In genomic region chr11:60914620-60915249, GRCh38 we compare ENCODE assay signal across 8 cellular contexts. TPM values are rescaled to one million over a fixed set of nuclear protein-coding genes. Genes with fewer than 3 reads are reported as not detected.
DNase-seq lines count a peak whose midpoint lies in the region; ATAC-seq and TF ChIP-seq lines count a peak whose summit lies in the region.

No MANE protein-coding gene starts in this region.

- WGBS in IMR-90 (ENCODE audit: extremely low coverage in 2 of 2, insufficient read length in 1 of 2), 2 experiments: 1% methylated on average over 15 of the region's 32 CpGs; no CpG with 5 or more reads in 1 of the 2 experiments

- no TSS peak for BruUV-seq in IMR-90 (replicated peaks; lab: Mats Ljungman, UMichigan)

- peak overlapping the region; percentile 52 for H3K4me3 ChIP-seq in IMR-90 (ENCODE audit: insufficient read depth, low read depth, low read length)
- peak overlapping the region; percentile 94 for H3K4me3 ChIP-seq in naive thymus-derived CD4-positive, alpha-beta T cell (ENCODE audit: low read length)

- H3K4ac ChIP-seq in IMR-90 (ENCODE audit: low read depth, low read length): peak overlapping the region; percentile 74; the same call in 1 of the 2 replicates

- H4K5ac ChIP-seq in IMR-90 (ENCODE audit: low read depth, low read length): no peak overlapping the region

- peak overlapping the region; percentile 7 for H4K91ac ChIP-seq in IMR-90 (ENCODE audit: insufficient read depth, low read depth, low read length)

- H4K8ac ChIP-seq in IMR-90 (ENCODE audit: low read depth in 2 of 2, low read length in 2 of 2): peak overlapping the region; percentile 51 to 100; a peak in 2 of 4 replicates

- H3K27me3 Mint-ChIP-seq in naive thymus-derived CD4-positive, alpha-beta T cell: peaks cover 0 to 9% (median 0%) of the 10 kb centered on the region in 5 donors

- peaks cover 7% of the 10 kb centered on the region for H3K4me1 ChIP-seq in IMR-90 (ENCODE audit: control insufficient read depth, insufficient read depth, low read length)
- peaks cover 43 to 45% of the 10 kb centered on the region in 2 donors for H3K4me1 ChIP-seq in naive thymus-derived CD4-positive, alpha-beta T cell (ENCODE audit: control insufficient read depth in 2 of 2, insufficient read depth in 2 of 2, low read length in 2 of 2)

- peaks cover 3 to 14% (median 8%) of the 10 kb centered on the region in 5 donors for H3K36me3 Mint-ChIP-seq in naive thymus-derived CD4-positive, alpha-beta T cell

- peaks cover 6% of the 10 kb centered on the region; the same call in 1 of the 2 replicates for H3K27me3 ChIP-seq in IMR-90 (ENCODE audit: control insufficient read depth, insufficient read depth, low read length)
- no peaks in the 10 kb centered on the region for H3K27me3 ChIP-seq in naive thymus-derived CD4-positive, alpha-beta T cell (ENCODE audit: control insufficient read depth in 2 of 2, insufficient read depth in 2 of 2, low read length in 2 of 2)

- POLR2A ChIA-PET in IMR-90 (lab: Charles Lee; ENCODE audit: unreplicated experiment): interaction anchor here (0.5 kb wide), 1 partner anchor 10 kb away, joined by 3 read pairs; no protein-coding TSS in a partner anchor
- POLR2A ChIA-PET in naive thymus-derived CD4-positive, alpha-beta T cell (lab: Charles Lee): interaction anchor here (0.5 to 5.1 kb wide), 20 partner anchors 9 to 515 kb away, joined by 3 to 64 read pairs (median 4); partner anchors contain the start of genes CPSF7, PRPF19, SDHAF2 and TMEM132A

- peaks cover 45 to 74% (median 58%) of the 10 kb centered on the region in 7 donors for H3K4me1 Mint-ChIP-seq in naive thymus-derived CD4-positive, alpha-beta T cell

- H3K9me3 ChIP-seq in IMR-90 (ENCODE audit: control insufficient read depth, insufficient read depth, low read length): no peaks in the 10 kb centered on the region
- H3K9me3 ChIP-seq in naive thymus-derived CD4-positive, alpha-beta T cell (ENCODE audit: control insufficient read depth in 2 of 3, low read length in 3 of 3): no peaks in the 10 kb centered on the region

- CTCF ChIA-PET in IMR-90 (lab: Yijun Ruan, JAX): interaction anchor here (0.7 to 1.6 kb wide), 6 partner anchors 13 to 1743 kb away, joined by 3 to 8 read pairs (median 3); partner anchors contain the start of gene DTX4
- CTCF ChIA-PET in naive thymus-derived CD4-positive, alpha-beta T cell (lab: Charles Lee): interaction anchor here (0.6 to 3.6 kb wide), 16 partner anchors 10 to 272 kb away, joined by 3 to 15 read pairs (median 4); partner anchors contain the start of gene CD6

- no peak overlapping the region for H2BK15ac ChIP-seq in IMR-90 (ENCODE audit: low read depth, low read length)

- peaks cover 0 to 1% (median 0%) of the 10 kb centered on the region in 11 donors for H3K9me3 Mint-ChIP-seq in naive thymus-derived CD4-positive, alpha-beta T cell

- H3K14ac ChIP-seq in IMR-90 (replicated peaks; ENCODE audit: low read depth, low read length): 0 out of 2 replicates have a peak overlapping the region, but pooled peaks have one; percentile 51

- no peak overlapping the region for H2BK120ac ChIP-seq in IMR-90 (ENCODE audit: low read depth, low read length)

- DNase-seq in stimulated activated CD4-positive, alpha-beta T cell treated with anti-CD3 and anti-CD28 coated beads, Interleukin-15, amount 100 ng/mL, for 24 hours: peak; percentile 57
- DNase-seq in stimulated activated CD4-positive, alpha-beta T cell treated with anti-CD3 and anti-CD28 coated beads, Interleukin-12 subunit alpha, Interleukin-12 subunit beta, amount 100 ng/mL, for 4 hours: no peak
- DNase-seq in IMR-90 (peak; percentile 34), epithelial cell of prostate (ENCODE audit: low read depth, low spot score) (no peak), 8988T (no peak)
- peak; percentile 43 to 44 for DNase-seq in activated CD4-positive, alpha-beta T cell treated with anti-CD3 and anti-CD28 coated beads, Interleukin-2, amount 50 U/mL, for 48 hours
- peak in 6 of 9 donors; percentile 33 to 51 (median 44) for DNase-seq in naive thymus-derived CD4-positive, alpha-beta T cell

- in situ Hi-C loops in IMR-90 (cut with MboI; ENCODE audit: low sequenced_read_pairs): loop anchor here (25.0 kb wide), 1 partner anchor 1327 kb away; no protein-coding TSS in a partner anchor

- peaks cover 17% of the 10 kb centered on the region for H3K9me1 ChIP-seq in IMR-90 (ENCODE audit: insufficient read depth, low read length)

- peak overlapping the region; percentile 95 for H3K9ac ChIP-seq in IMR-90 (ENCODE audit: low read depth, low read length)

- no peak overlapping the region for H2BK20ac ChIP-seq in IMR-90 (ENCODE audit: low read depth, low read length)

- H2AK9ac ChIP-seq in IMR-90 (replicated peaks; ENCODE audit: low read depth, low read length, poor library complexity): peak overlapping the region; percentile 92

- dilution Hi-C loops in IMR-90 (cut with HindIII; ENCODE audit: low sequenced_read_pairs, unreplicated experiment): no loop called here

- peaks cover 22 to 49% of the 10 kb centered on the region in 2 experiments for H3K79me1 ChIP-seq in IMR-90 (ENCODE audit: low read depth in 1 of 2, low read length in 2 of 2)

- H3K27ac ChIP-seq in IMR-90 (ENCODE audit: insufficient read depth, low read length): peak overlapping the region; percentile 94
- peak overlapping the region; percentile 81 for H3K27ac ChIP-seq in epithelial cell of prostate
- H3K27ac ChIP-seq in naive thymus-derived CD4-positive, alpha-beta T cell (ENCODE audit: low read depth, low read length): peak overlapping the region; percentile 94

- H3K27ac Mint-ChIP-seq in naive thymus-derived CD4-positive, alpha-beta T cell: peak overlapping the region; percentile 79 to 97 (median 89)

- TF ChIP-seq RAD21 in IMR-90 (IDR thresholded peaks at IDR 0.05; ENCODE audit: low read length): no peak

- H3K18ac ChIP-seq in IMR-90 (ENCODE audit: low read depth, low read length): no peak overlapping the region

- H3K23ac ChIP-seq in IMR-90 (ENCODE audit: low read depth, low read length): peak overlapping the region; percentile 50

- peak overlapping the region; percentile 91 to 99 (median 96) for H3K4me3 Mint-ChIP-seq in naive thymus-derived CD4-positive, alpha-beta T cell

- intact Hi-C loops in IMR-90 (cut with micrococcal nuclease): loop anchor here (2.0 kb wide), 1 partner anchor 272 kb away; no protein-coding TSS in a partner anchor
- intact Hi-C loops in naive thymus-derived CD4-positive, alpha-beta T cell (cut with micrococcal nuclease): loop anchor here (1.0 to 10.0 kb wide), 17 partner anchors 8 to 520 kb away; partner anchors contain the start of genes PRPF19 (in 2 of the 2), VPS37C (in 2 of the 2), CD6 (in 1 of the 2) and CYB561A3 (in 1 of the 2)

- H3K56ac ChIP-seq in IMR-90 (ENCODE audit: extremely low read depth, insufficient read depth, low read length): peak overlapping the region; percentile 27

- peak overlapping the region; percentile 99 for H2AFZ ChIP-seq in IMR-90 (replicated peaks; ENCODE audit: low read length, poor library complexity)

- H2AK5ac ChIP-seq in IMR-90 (ENCODE audit: low read depth, low read length): 0 out of 2 replicates have a peak overlapping the region, but pooled peaks have one; percentile 17

- peak overlapping the region; percentile 15 for H2BK5ac ChIP-seq in IMR-90 (ENCODE audit: low read depth, low read length, poor library complexity, severe bottlenecking)

- peak overlapping the region; percentile 75 for H3K4me2 ChIP-seq in IMR-90 (ENCODE audit: low read depth, low read length)

- peaks cover 14% of the 10 kb centered on the region; the same call in 1 of the 2 replicates for H4K20me1 ChIP-seq in IMR-90 (ENCODE audit: insufficient read depth, low read length)

- TF ChIP-seq CTCF in IMR-90 (conservative IDR thresholded peaks at IDR 0.05; ENCODE audit: low read depth, low read length): no peak

- no peak for TF ChIP-seq POLR2A in IMR-90 (IDR thresholded peaks at IDR 0.05; ENCODE audit: low read depth, low read length)

- ATAC-seq in IMR-90 (ENCODE audit: low read depth): peak; percentile 25
- ATAC-seq in naive thymus-derived CD4-positive, alpha-beta T cell: peak; percentile 14
- ATAC-seq in HG03280 (IDR thresholded peaks at IDR 0.05; ENCODE audit: unreplicated experiment): no peak

- H3K36me3 ChIP-seq in IMR-90 (ENCODE audit: control insufficient read depth, insufficient read depth, low read length): peaks cover 1% of the 10 kb centered on the region
- peaks cover under 1 to 7% (median 6%) of the 10 kb centered on the region in 3 experiments for H3K36me3 ChIP-seq in naive thymus-derived CD4-positive, alpha-beta T cell (ENCODE audit: control insufficient read depth in 2 of 3, insufficient read depth in 3 of 3, low read length in 3 of 3)

RNA-seq across cellular contexts. Expression of gene TMEM109, which starts 0.8 kb away (rescaled TPM):
- 15.1 and 17.2 TPM in 2 replicates for total RNA-seq in IMR-90 (2012; rRNA removed)
- 69.7 and 73.6 TPM in 2 replicates for polyA plus RNA-seq in IMR-90 (2012; rRNA removed)
- 56.6 and 60.6 TPM in 2 replicates for polyA plus RNA-seq in IMR-90 (2012; cell fraction: cytosol; rRNA removed)
- 8.8 and 14.0 TPM in 2 replicates for polyA plus RNA-seq in IMR-90 (2012; cell fraction: nucleus; rRNA removed; ENCODE audit: low replicate concordance)
- total RNA-seq in naive thymus-derived CD4-positive, alpha-beta T cell: 10 to 100 TPM; 49.8 to 99.8 (median 56.9) TPM
- polyA plus RNA-seq in naive thymus-derived CD4-positive, alpha-beta T cell: 100 to 1,000 TPM; 208 to 287 TPM

RNA-seq across cellular contexts. Expression of gene PRPF19, which starts 8.3 kb away (rescaled TPM):
- total RNA-seq in IMR-90 (2012; rRNA removed): 29.7 and 29.8 TPM in 2 replicates
- 48.5 and 50.4 TPM in 2 replicates for polyA plus RNA-seq in IMR-90 (2012; rRNA removed)
- 50.5 and 59.1 TPM in 2 replicates for polyA plus RNA-seq in IMR-90 (2012; cell fraction: cytosol; rRNA removed)
- 28.4 and 43.7 TPM in 2 replicates for polyA plus RNA-seq in IMR-90 (2012; cell fraction: nucleus; rRNA removed; ENCODE audit: low replicate concordance)
- 100 to 1,000 TPM in 1 of 5 experiments, 10 to 100 TPM in 4; 72.8 to 139 (median 85.6) TPM for total RNA-seq in naive thymus-derived CD4-positive, alpha-beta T cell
- 10 to 100 TPM; 17.9 to 20.0 TPM for polyA plus RNA-seq in naive thymus-derived CD4-positive, alpha-beta T cell

RNA-seq across cellular contexts. Expression of gene TMEM132A, which starts 9.5 kb away (rescaled TPM):
- total RNA-seq in IMR-90 (2012; rRNA removed): 7.7 and 8.3 TPM in 2 replicates
- 64.2 and 74.8 TPM in 2 replicates for polyA plus RNA-seq in IMR-90 (2012; rRNA removed)
- 87.8 and 103 TPM in 2 replicates for polyA plus RNA-seq in IMR-90 (2012; cell fraction: cytosol; rRNA removed)
- 240 and 518 TPM in 2 replicates for polyA plus RNA-seq in IMR-90 (2012; cell fraction: nucleus; rRNA removed; ENCODE audit: low replicate concordance)
- under 1 TPM in 2 of 5 experiments, not detected in 3; 0.57 to 0.58 TPM for total RNA-seq in naive thymus-derived CD4-positive, alpha-beta T cell
- not detected for polyA plus RNA-seq in naive thymus-derived CD4-positive, alpha-beta T cell

RNA-seq across cellular contexts. Expression of gene SLC15A3, which starts 37.2 kb away (rescaled TPM):
- 1.9 and 3.2 TPM in 2 replicates for total RNA-seq in IMR-90 (2012; rRNA removed)
- 4.4 and 5.2 TPM in 2 replicates for polyA plus RNA-seq in IMR-90 (2012; rRNA removed)
- 2.9 and 8.9 TPM in 2 replicates for polyA plus RNA-seq in IMR-90 (2012; cell fraction: cytosol; rRNA removed)
- 4.4 and 7.8 TPM in 2 replicates for polyA plus RNA-seq in IMR-90 (2012; cell fraction: nucleus; rRNA removed; ENCODE audit: low replicate concordance)
- total RNA-seq in naive thymus-derived CD4-positive, alpha-beta T cell: 100 to 1,000 TPM in 1 of 5 experiments, 10 to 100 TPM in 3, 1 to 10 TPM in 1; 2.9 to 101 (median 10.8) TPM
- polyA plus RNA-seq in naive thymus-derived CD4-positive, alpha-beta T cell: 1 to 10 TPM in 1 of 2 donors, under 1 TPM in 1; 0.85 to 2.6 TPM

RNA-seq across cellular contexts. Expression of gene ZP1, which starts 47.4 kb away (rescaled TPM):
- total RNA-seq in IMR-90 (2012; rRNA removed): 0.18 and 0.28 TPM in 2 replicates
- 1.2 and 1.6 TPM in 2 replicates for polyA plus RNA-seq in IMR-90 (2012; rRNA removed)
- 1.5 and 3.3 TPM in 2 replicates for polyA plus RNA-seq in IMR-90 (2012; cell fraction: cytosol; rRNA removed)
- 7.4 and 25.0 TPM in 2 replicates for polyA plus RNA-seq in IMR-90 (2012; cell fraction: nucleus; rRNA removed; ENCODE audit: low replicate concordance)
- total RNA-seq in naive thymus-derived CD4-positive, alpha-beta T cell: not detected
- not detected for polyA plus RNA-seq in naive thymus-derived CD4-positive, alpha-beta T cell

Comparison
In these comparisons a context has a peak if more than half of its experiments do, and no peak if none do; other contexts are left out.
1. DNase-seq: peak in stimulated activated CD4-positive, alpha-beta T cell treated with anti-CD3 and anti-CD28 coated beads, Interleukin-15, amount 100 ng/mL, for 24 hours (single experiment), IMR-90 (single experiment), activated CD4-positive, alpha-beta T cell treated with anti-CD3 and anti-CD28 coated beads, Interleukin-2, amount 50 U/mL, for 48 hours (2 of 2) and naive thymus-derived CD4-positive, alpha-beta T cell (6 of 9); none in stimulated activated CD4-positive, alpha-beta T cell treated with anti-CD3 and anti-CD28 coated beads, Interleukin-12 subunit alpha, Interleukin-12 subunit beta, amount 100 ng/mL, for 4 hours (single experiment), epithelial cell of prostate (single experiment) and 8988T (single experiment).
2. Peak in every context shown above with its lines, with median percentiles within 50 percentile points of each other: H3K27ac ChIP-seq.